In the genomic region with DNA sequence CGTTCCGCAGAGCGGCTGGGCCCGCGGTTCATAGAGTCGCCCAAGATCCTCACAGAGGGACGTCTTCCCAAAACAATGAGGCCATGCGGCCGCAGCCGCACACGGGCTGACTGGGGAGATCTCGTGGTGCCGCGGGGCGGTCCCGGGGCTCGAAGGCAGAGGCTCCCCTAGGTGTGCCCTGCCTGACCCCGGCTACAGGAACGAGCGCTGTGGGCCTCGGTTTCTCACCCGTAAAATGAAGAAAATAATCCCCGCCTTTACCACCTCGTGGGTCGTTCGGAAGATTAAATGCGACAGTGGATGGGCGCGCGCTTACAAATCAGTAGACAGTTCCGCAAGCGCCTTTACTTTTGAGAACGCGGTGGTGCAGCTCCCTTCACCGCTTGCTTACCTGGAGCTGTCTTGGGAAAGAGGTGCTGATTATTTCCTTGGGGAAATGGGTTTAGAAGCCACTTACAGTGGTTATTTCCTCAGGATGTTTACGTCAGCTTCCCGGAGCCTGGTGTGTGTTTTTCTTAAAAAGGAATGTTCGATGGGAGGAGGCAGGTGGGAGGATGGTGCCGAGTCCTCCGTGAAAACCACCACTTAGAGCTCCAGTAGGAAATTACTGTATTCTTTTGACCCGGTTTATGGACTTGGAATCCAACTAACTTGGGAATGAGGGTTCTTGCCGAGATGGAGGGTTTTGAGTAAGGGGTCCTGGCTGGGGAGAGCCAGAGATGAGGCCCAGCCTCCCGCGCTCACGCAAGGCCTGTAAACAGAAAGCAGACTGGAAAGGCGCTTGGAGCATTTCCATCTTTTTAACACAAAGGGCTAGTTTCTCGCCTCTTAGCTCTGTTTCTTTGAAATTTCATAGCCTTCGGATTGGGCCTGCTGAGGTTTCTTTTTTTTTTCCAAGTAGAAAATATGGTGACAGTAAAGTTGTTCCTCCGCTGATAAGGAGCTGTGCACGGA, we compare ENCODE assay signal across 8 cellular contexts. TPM values are rescaled to one million over a fixed set of nuclear protein-coding genes. Genes with fewer than 3 reads are reported as not detected.
DNase-seq lines count a peak whose midpoint lies in the region; ATAC-seq and TF ChIP-seq lines count a peak whose summit lies in the region.

No MANE protein-coding gene starts in this region.

- H2BK12ac ChIP-seq in H9 (ENCODE audit: insufficient read length, low read depth, low read length) = no peak overlapping the region

- no peak overlapping the region for H2AK5ac ChIP-seq in H9 (ENCODE audit: insufficient read length, low read length)

- H3T11ph ChIP-seq in H9 (ENCODE audit: low read length) = no peak overlapping the region

- no peak overlapping the region for H2BK5ac ChIP-seq in H9 (ENCODE audit: insufficient read length, low read length)

- H2BK15ac ChIP-seq in H9 (ENCODE audit: low read depth, low read length) = no peak overlapping the region

- no peak overlapping the region for H2BK120ac ChIP-seq in H9 (ENCODE audit: low read depth, low read length, poor library complexity, severe bottlenecking)

- no peak overlapping the region for H3K27ac ChIP-seq in CD4-positive, CD25-positive, alpha-beta regulatory T cell (ENCODE audit: insufficient read depth, low read length, poor library complexity, severe bottlenecking)
- no peak overlapping the region for H3K27ac ChIP-seq in H9 (ENCODE audit: insufficient read length, low read depth, low read length)

- intact Hi-C loops in activated CD4-positive, alpha-beta memory T cell treated with anti-CD3 and anti-CD28 coated beads for 36 hours (cut with micrococcal nuclease) = loop anchor here (1.0 to 10.0 kb wide), 5 partner anchors 215 to 1353 kb away; a partner anchor contains a TSS
- intact Hi-C loops in head of caudate nucleus (cut with DNase I) = loop anchor here (5.0 to 10.0 kb wide), 3 partner anchors 87 to 565 kb away; no protein-coding TSS in a partner anchor

- peak in 1 of 3 donors; percentile 11 for DNase-seq in CD4-positive, CD25-positive, alpha-beta regulatory T cell
- DNase-seq in H9 = peak; percentile 57
- no peak for DNase-seq in activated CD4-positive, alpha-beta memory T cell treated with anti-CD3 and anti-CD28 coated beads for 36 hours
- peak in 22 of 42 donors; percentile 11 to 54 (median 30) for DNase-seq in head of caudate nucleus
- peak; percentile 66 for DNase-seq in pons (ENCODE audit: low spot score)
- no peak for DNase-seq in epidermal melanocyte (ENCODE audit: insufficient read length, low spot score)

- CTCF ChIA-PET in activated CD4-positive, alpha-beta memory T cell treated with anti-CD3 and anti-CD28 coated beads for 36 hours (lab: Charles Lee) = interaction anchor here (1.2 to 1.3 kb wide), 2 partner anchors 15 to 19 kb away, joined by 3 read pairs; no protein-coding TSS in a partner anchor

- no peak for ATAC-seq in CD4-positive, CD25-positive, alpha-beta regulatory T cell (ENCODE audit: low read depth in 2 of 2)
- no peak for ATAC-seq in HG02885 (IDR thresholded peaks at IDR 0.05; ENCODE audit: poor library complexity, unreplicated experiment)
- no peak for ATAC-seq in HG03439 (IDR thresholded peaks at IDR 0.05; ENCODE audit: unreplicated experiment)

- no peaks in the 10 kb centered on the region for H3K9me3 ChIP-seq in CD4-positive, CD25-positive, alpha-beta regulatory T cell (ENCODE audit: control insufficient read depth in 2 of 2, low read length in 2 of 2)
- H3K9me3 ChIP-seq in H9 (ENCODE audit: control insufficient read depth, low read depth, low read length) = no peaks in the 10 kb centered on the region

- no peak overlapping the region for H4K91ac ChIP-seq in H9 (ENCODE audit: insufficient read length, low read depth, low read length)

- H3K27ac Mint-ChIP-seq in CD4-positive, CD25-positive, alpha-beta regulatory T cell = peak overlapping the region in 1 of 3 donors; percentile 42
- H3K27ac Mint-ChIP-seq in H9 = peak overlapping the region in 1 of 3 experiments; percentile 65; a peak in 2 of 7 replicates
- H3K27ac Mint-ChIP-seq in activated CD4-positive, alpha-beta memory T cell treated with anti-CD3 and anti-CD28 coated beads for 36 hours = no peak overlapping the region

- H4K5ac ChIP-seq in H9 (ENCODE audit: insufficient read length, low read depth, low read length) = no peak overlapping the region

- H3K23me2 ChIP-seq in H9 (ENCODE audit: insufficient read length, low read depth, low read length, poor library complexity, severe bottlenecking) = peaks cover 17% of the 10 kb centered on the region

- H3K36me3 Mint-ChIP-seq in CD4-positive, CD25-positive, alpha-beta regulatory T cell = no peaks in the 10 kb centered on the region
- peaks cover 3 to 13% (median 7%) of the 10 kb centered on the region in 3 experiments for H3K36me3 Mint-ChIP-seq in H9 (ENCODE audit: insufficient read depth in 1 of 3, low read depth in 3 of 3)
- H3K36me3 Mint-ChIP-seq in activated CD4-positive, alpha-beta memory T cell treated with anti-CD3 and anti-CD28 coated beads for 36 hours = peaks cover 2% of the 10 kb centered on the region

- H3K27me3 Mint-ChIP-seq in CD4-positive, CD25-positive, alpha-beta regulatory T cell = peaks cover 48% of the 10 kb centered on the region
- peaks cover 34% of the 10 kb centered on the region for H3K27me3 Mint-ChIP-seq in H9 (ENCODE audit: low read depth)
- H3K27me3 Mint-ChIP-seq in activated CD4-positive, alpha-beta memory T cell treated with anti-CD3 and anti-CD28 coated beads for 36 hours = peaks cover 28% of the 10 kb centered on the region

- H3K4me1 Mint-ChIP-seq in CD4-positive, CD25-positive, alpha-beta regulatory T cell = peaks cover 0 to 23% (median 2%) of the 10 kb centered on the region in 4 donors
- H3K4me1 Mint-ChIP-seq in H9 = peaks cover 10 to 25% of the 10 kb centered on the region in 2 experiments
- H3K4me1 Mint-ChIP-seq in activated CD4-positive, alpha-beta memory T cell treated with anti-CD3 and anti-CD28 coated beads for 36 hours (ENCODE audit: low read depth) = peaks cover 12% of the 10 kb centered on the region

- peak overlapping the region; percentile 61 for H3K4me2 ChIP-seq in H9 (ENCODE audit: insufficient read depth, insufficient read length, low read length)

- no peak overlapping the region for H4K8ac ChIP-seq in H9 (replicated peaks; ENCODE audit: insufficient read length, low read depth, low read length)

- no peak overlapping the region for H2BK20ac ChIP-seq in H9 (ENCODE audit: low read depth, low read length, poor library complexity, severe bottlenecking)

- H3K9ac ChIP-seq in H9 (ENCODE audit: extremely low read depth, insufficient read length, low read length) = peak overlapping the region; percentile 36

- H2AFZ ChIP-seq in H9 (ENCODE audit: low read length) = no peak overlapping the region

- H3K56ac ChIP-seq in H9 (ENCODE audit: insufficient read length, low read depth, low read length) = no peak overlapping the region

- no peak; the same call in 2 of the 3 replicates for TF ChIP-seq CTCF in H9 (conservative IDR thresholded peaks at IDR 0.05)

- peak overlapping the region; percentile 79; the same call in 1 of the 2 replicates for H3K14ac ChIP-seq in H9 (ENCODE audit: insufficient read depth, low read length)

- no peaks in the 10 kb centered on the region for H3K79me2 ChIP-seq in H9 (ENCODE audit: insufficient read depth, low read length)

- H3K9me3 Mint-ChIP-seq in CD4-positive, CD25-positive, alpha-beta regulatory T cell = no peaks in the 10 kb centered on the region
- H3K9me3 Mint-ChIP-seq in H9 = no peaks in the 10 kb centered on the region
- H3K9me3 Mint-ChIP-seq in activated CD4-positive, alpha-beta memory T cell treated with anti-CD3 and anti-CD28 coated beads for 36 hours = no peaks in the 10 kb centered on the region

- H3K4me3 Mint-ChIP-seq in CD4-positive, CD25-positive, alpha-beta regulatory T cell = peak overlapping the region; percentile 75 to 85 (median 77)
- peak overlapping the region; percentile 73 to 84 for H3K4me3 Mint-ChIP-seq in H9
- peak overlapping the region; percentile 82 for H3K4me3 Mint-ChIP-seq in activated CD4-positive, alpha-beta memory T cell treated with anti-CD3 and anti-CD28 coated beads for 36 hours

- no peaks in the 10 kb centered on the region for H3K36me3 ChIP-seq in CD4-positive, CD25-positive, alpha-beta regulatory T cell (ENCODE audit: control insufficient read depth, insufficient read depth, low read length)

- H3K18ac ChIP-seq in H9 (ENCODE audit: insufficient read length, low read depth, low read length) = peak overlapping the region; percentile 87

- H4K20me1 ChIP-seq in H9 (ENCODE audit: control insufficient read depth, insufficient read depth, insufficient read length) = no peaks in the 10 kb centered on the region

- H3K4ac ChIP-seq in H9 (ENCODE audit: low read depth, low read length) = no peak overlapping the region

- H3K79me1 ChIP-seq in H9 (ENCODE audit: insufficient read depth, low read depth, low read length, poor library complexity, severe bottlenecking) = no peaks in the 10 kb centered on the region

- POLR2A ChIA-PET in activated CD4-positive, alpha-beta memory T cell treated with anti-CD3 and anti-CD28 coated beads for 36 hours (lab: Charles Lee) = no interaction called here

- H3K23ac ChIP-seq in H9 (ENCODE audit: insufficient read length, low read depth, low read length) = no peak overlapping the region

- H3K27me3 ChIP-seq in CD4-positive, CD25-positive, alpha-beta regulatory T cell (ENCODE audit: control insufficient read depth, insufficient read depth, low read length) = peaks cover 10% of the 10 kb centered on the region
- H3K27me3 ChIP-seq in H9 (ENCODE audit: insufficient read depth, low read length) = no peaks in the 10 kb centered on the region; the same call in 1 of the 2 replicates

- H3K4me1 ChIP-seq in CD4-positive, CD25-positive, alpha-beta regulatory T cell (ENCODE audit: control insufficient read depth, insufficient read depth, low read length, poor library complexity, severe bottlenecking) = peaks cover 26% of the 10 kb centered on the region
- no peaks in the 10 kb centered on the region for H3K4me1 ChIP-seq in H9 (ENCODE audit: insufficient read depth, low read length)

- H3K4me3 ChIP-seq in CD4-positive, CD25-positive, alpha-beta regulatory T cell (ENCODE audit: low read depth, low read length) = no peak overlapping the region

- whole genome bisulfite sequencing in H9 (ENCODE audit: extremely low coverage, insufficient read length, low lambda C conversion rate) = no CpG with 5 or more reads among the region's 50 CpGs

RNA-seq across cellular contexts. Expression of a gene that starts 2.0 kb away (rescaled TPM):
- total RNA-seq in CD4-positive, CD25-positive, alpha-beta regulatory T cell = 1.6 TPM
- polyA plus RNA-seq in CD4-positive, CD25-positive, alpha-beta regulatory T cell = not detected
- total RNA-seq in H9 (2021) = 10.4 and 11.0 TPM in 2 replicates
- total RNA-seq in activated CD4-positive, alpha-beta memory T cell treated with anti-CD3 and anti-CD28 coated beads for 36 hours = under 1 TPM; 0.67 to 0.82 TPM

Comparison
In these comparisons a context has a peak if more than half of its experiments do, and no peak if none do; other contexts are left out.
1. DNase-seq: peak in H9 (single experiment), head of caudate nucleus (22 of 42) and pons (single experiment); none in activated CD4-positive, alpha-beta memory T cell treated with anti-CD3 and anti-CD28 coated beads for 36 hours (single experiment) and epidermal melanocyte (single experiment).
2. Peak in every context shown above with its lines, with median percentiles within 50 percentile points of each other: H3K4me3 Mint-ChIP-seq.